ENCODE assay signal across 10 cellular contexts in genomic region chr1:111471012-111471411, GRCh38. TPM values are rescaled to one million over a fixed set of nuclear protein-coding genes. Genes with fewer than 3 reads are reported as not detected.
DNase-seq lines count a peak whose midpoint lies in the region; ATAC-seq and TF ChIP-seq lines count a peak whose summit lies in the region.
"Had no signal": no experiment of that assay in that cellular context is flagged by ENCODE, and none has a peak within 500 bp of the region (broad histone marks: within the 10 kb centered on the region; RNA-seq: fewer than 3 reads in every experiment).

No MANE protein-coding gene starts in this region.

- H3K36me3 Mint-ChIP-seq in T-cell: peaks cover 8% of the 10 kb centered on the region

- H3K27me3 ChIP-seq in body of pancreas: no peaks in the 10 kb centered on the region
- H3K27me3 ChIP-seq in A673 (replicated peaks; ENCODE audit: insufficient read depth, low read depth, low read length, poor library complexity): no peaks in the 10 kb centered on the region

- 60 to 64% methylated on average over 3 of the region's 3 CpGs for WGBS in body of pancreas, 2 donors

- CTCF ChIA-PET in T-cell (lab: Charles Lee) (interaction anchor here (0.5 to 1.4 kb wide), 3 partner anchors 33 to 851 kb away, joined by 3 to 4 read pairs (median 3); no protein-coding TSS in a partner anchor), A673 (lab: Charles Lee) (no interaction called here)

- H3K36me3 ChIP-seq in body of pancreas (replicated peaks in 1 of 2; ENCODE audit: insufficient read depth in 1 of 2, low read depth in 2 of 2) (no peaks in the 10 kb centered on the region), A673 (ENCODE audit: insufficient read depth, low read length, poor library complexity, severe bottlenecking) (no peaks in the 10 kb centered on the region)

- peak in 1 of 3 donors; percentile 38 for TF ChIP-seq POLR2A in body of pancreas (IDR thresholded peaks at IDR 0.05)

- H3K4me3 ChIP-seq in body of pancreas (no peak overlapping the region), A673 (ENCODE audit: low read depth, low read length, poor library complexity, severe bottlenecking) (no peak overlapping the region)

- H3K27ac Mint-ChIP-seq in T-cell: no peak overlapping the region
- H3K27ac Mint-ChIP-seq: activated naive CD8-positive, alpha-beta T cell had no signal

- H3K4me1 Mint-ChIP-seq in T-cell: peaks cover 22 to 24% (median 24%) of the 10 kb centered on the region in 3 donors

- peaks cover 8% of the 10 kb centered on the region for H3K4me1 ChIP-seq in body of pancreas
- H3K4me1 ChIP-seq in A673 (ENCODE audit: insufficient read depth, low read length, poor library complexity, severe bottlenecking): no peaks in the 10 kb centered on the region

- no peaks in the 10 kb centered on the region for H3K27me3 Mint-ChIP-seq in T-cell
- H3K27me3 Mint-ChIP-seq: activated naive CD8-positive, alpha-beta T cell had no signal

- peak; percentile 42 to 88 (median 77) for DNase-seq in T-cell
- peak in 3 of 4 donors; percentile 20 to 76 (median 30) for DNase-seq in body of pancreas
- peak; percentile 54 to 62 for DNase-seq in stimulated activated CD4-positive, alpha-beta T cell treated with anti-CD3 and anti-CD28 coated beads, Interleukin-2, amount 100 ng/mL, for 24 hours
- no peak for DNase-seq in NCI-H1417 (lab: John Stamatoyannopoulos, UW)
- no peak for DNase-seq in A673 (ENCODE audit: low spot score)
- no peak for DNase-seq in NCI-H69 (lab: John Stamatoyannopoulos, UW)

- intact Hi-C loops in body of pancreas (cut with DNase I): no loop called here
- intact Hi-C loops in A673 (cut with micrococcal nuclease; ENCODE audit: unreplicated experiment): no loop called here

- no TSS peak for BruUV-seq in A673 (replicated peaks; lab: Mats Ljungman, UMichigan)

- peak overlapping the region in 2 of 4 donors; percentile 3 to 63 for H3K27ac ChIP-seq in body of pancreas
- H3K27ac ChIP-seq in A673 (ENCODE audit: low read depth, low read length, poor library complexity, severe bottlenecking): no peak overlapping the region

- no peaks in the 10 kb centered on the region for H3K9me3 Mint-ChIP-seq in T-cell

- POLR2A ChIA-PET in T-cell (lab: Charles Lee) (interaction anchor here (0.5 to 1.1 kb wide), 8 partner anchors 18 to 284 kb away, joined by 3 to 5 read pairs (median 4); partner anchors contain the start of gene INKA2 (in 1 of the 2)), A673 (lab: Charles Lee; ENCODE audit: low non-redundant PET) (no interaction called here)

- TF ChIP-seq CTCF in body of pancreas (IDR thresholded peaks at IDR 0.05) (no peak), A673 (conservative IDR thresholded peaks at IDR 0.05; ENCODE audit: low read depth, low read length) (no peak)

- H3K4me3 Mint-ChIP-seq in T-cell: no peak overlapping the region
- H3K4me3 Mint-ChIP-seq: activated naive CD8-positive, alpha-beta T cell had no signal

- ATAC-seq in GM18868 (IDR thresholded peaks at IDR 0.05; ENCODE audit: unreplicated experiment) (peak; percentile 64), T-cell (replicated peaks in 1 of 4) (peak; percentile 94 to 97 (median 96)), body of pancreas (no peak), GM21515 (IDR thresholded peaks at IDR 0.05; ENCODE audit: unreplicated experiment) (no peak)

- H3K9me3 ChIP-seq in body of pancreas (no peaks in the 10 kb centered on the region), A673 (ENCODE audit: low read depth, low read length, poor library complexity, severe bottlenecking) (no peaks in the 10 kb centered on the region)

RNA-seq across cellular contexts. Expression of gene C1orf162, which starts 2.8 kb away (rescaled TPM):
- total RNA-seq in T-cell (10 to 100 TPM; 42.9 to 55.1 (median 46.1) TPM), body of pancreas (1 to 10 TPM; 5.3 to 6.0 TPM), A673 (2021) (0.21 and 0.50 TPM in 2 replicates)

RNA-seq across cellular contexts. Expression of gene ATP5PB, which starts 21.7 kb away (rescaled TPM):
- total RNA-seq in T-cell: 100 to 1,000 TPM in 3 of 5 donors, 10 to 100 TPM in 2; 88.1 to 129 (median 118) TPM
- 10 to 100 TPM; 55.0 to 91.0 TPM for total RNA-seq in body of pancreas
- total RNA-seq in A673 (2021): 316 and 344 TPM in 2 replicates

RNA-seq across cellular contexts. Expression of gene WDR77, which starts 22.0 kb away (rescaled TPM):
- total RNA-seq in T-cell (10 to 100 TPM; 22.5 to 40.1 (median 33.1) TPM), body of pancreas (10 to 100 TPM; 14.8 to 18.2 TPM), A673 (2021) (56.1 and 67.9 TPM in 2 replicates)

RNA-seq across cellular contexts. Expression of gene ADORA3, which starts 32.4 kb away (rescaled TPM):
- total RNA-seq in T-cell: under 1 TPM in 1 of 5 donors, not detected in 4; 0.30 TPM
- 1 to 10 TPM; 1.6 to 3.6 TPM for total RNA-seq in body of pancreas
- total RNA-seq in A673 (2021): not detected in 2 replicates
- total RNA-seq: mononuclear cell had no signal

RNA-seq across cellular contexts. Expression of gene TMIGD3, which starts 32.4 kb away (rescaled TPM):
- total RNA-seq in T-cell: not detected
- total RNA-seq in body of pancreas: 1 to 10 TPM in 1 of 2 donors, not detected in 1; 1.0 TPM
- not detected in 2 replicates for total RNA-seq in A673 (2021)
- total RNA-seq: mononuclear cell had no signal

Comparison
In these comparisons a context has a peak if more than half of its experiments do, and no peak if none do; other contexts are left out.
1. ATAC-seq: peak in GM18868 (single experiment) and T-cell (4 of 4); none in body of pancreas (single experiment) and GM21515 (single experiment).
2. DNase-seq: peak in T-cell (34 of 34), body of pancreas (3 of 4) and stimulated activated CD4-positive, alpha-beta T cell treated with anti-CD3 and anti-CD28 coated beads, Interleukin-2, amount 100 ng/mL, for 24 hours (2 of 2); none in NCI-H1417 (0 of 3), A673 (single experiment) and NCI-H69 (single experiment).
3. RNA of gene C1orf162, which starts 2.8 kb away (total RNA-seq): 42.9 to 55.1 TPM in T-cell; 5.3 to 6.0 TPM in body of pancreas and 0.21 to 0.50 TPM in A673; every median in the first group is over 4 times any median in the second.